Comparison of ENCODE assay signal across 14 cellular contexts in the genomic region with DNA sequence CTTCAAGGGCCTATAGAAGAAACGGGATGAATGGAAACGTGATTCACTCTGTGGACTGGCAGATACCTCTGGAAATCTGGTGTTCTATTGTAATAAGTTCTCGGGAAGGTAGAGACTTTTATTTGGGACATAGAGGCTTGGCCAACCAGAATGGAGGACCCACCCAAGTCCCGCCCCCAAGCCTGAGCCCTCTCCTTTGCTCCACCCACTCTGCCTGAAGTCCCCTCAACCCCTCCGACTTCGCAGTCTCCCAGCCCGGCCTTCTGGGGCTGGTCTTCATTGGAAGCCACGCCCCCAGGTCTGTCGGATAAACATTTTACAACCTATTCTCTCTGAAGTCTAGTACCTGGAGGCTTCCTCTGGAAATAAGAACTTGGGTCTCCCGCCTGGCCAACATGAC. TPM values are rescaled to one million over a fixed set of nuclear protein-coding genes. Genes with fewer than 3 reads are reported as not detected.
DNase-seq lines count a peak whose midpoint lies in the region; ATAC-seq and TF ChIP-seq lines count a peak whose summit lies in the region.
"Had no signal": no experiment of that assay in that cellular context is flagged by ENCODE, and none has a peak within 500 bp of the region (broad histone marks: within the 10 kb centered on the region; RNA-seq: fewer than 3 reads in every experiment).

No MANE protein-coding gene starts in this region.

- H4K5ac ChIP-seq in IMR-90 (ENCODE audit: low read depth, low read length) (no peak overlapping the region), mesendoderm (ENCODE audit: low read length) (no peak overlapping the region)

- H3K36me3 Mint-ChIP-seq in GM23338 (ENCODE audit: low read depth), result peaks cover 6% of the 10 kb centered on the region; the same call in 2 of the 3 replicates
- peaks cover 28% of the 10 kb centered on the region for H3K36me3 Mint-ChIP-seq in endodermal cell (ENCODE audit: low read depth)

- no peak overlapping the region for H3K4ac ChIP-seq in IMR-90 (ENCODE audit: low read depth, low read length)
- H3K4ac ChIP-seq in mesendoderm (ENCODE audit: low read depth, low read length), result no peak overlapping the region

- H4K20me1 ChIP-seq in GM23338 (replicated peaks; ENCODE audit: insufficient read depth), result no peaks in the 10 kb centered on the region; the same call in 1 of the 2 replicates
- H4K20me1 ChIP-seq in IMR-90 (ENCODE audit: insufficient read depth, low read length), result no peaks in the 10 kb centered on the region

- TF ChIP-seq CTCF in GM23338 (conservative IDR thresholded peaks at IDR 0.05; ENCODE audit: low read depth in 2 of 2) (no peak), IMR-90 (conservative IDR thresholded peaks at IDR 0.05; ENCODE audit: low read depth, low read length) (no peak), endodermal cell (conservative IDR thresholded peaks at IDR 0.05) (no peak)

- H3K4me3 ChIP-seq in GM23338 (no peak overlapping the region), IMR-90 (ENCODE audit: insufficient read depth, low read depth, low read length) (no peak overlapping the region), endodermal cell (ENCODE audit: low read length) (no peak overlapping the region), mesendoderm (ENCODE audit: low read length) (no peak overlapping the region)
- H3K4me3 ChIP-seq: A549, GM12878 had no signal

- H3F3A ChIP-seq in GM23338 (replicated peaks; ENCODE audit: low read depth), result 0 out of 2 replicates have a peak, but pooled peaks cover 7% of the 10 kb centered on the region

- H3K4me1 Mint-ChIP-seq in GM23338 (no peaks in the 10 kb centered on the region), endodermal cell (no peaks in the 10 kb centered on the region)

- no peak for TF ChIP-seq RAD21 in IMR-90 (IDR thresholded peaks at IDR 0.05; ENCODE audit: low read length)

- no peaks in the 10 kb centered on the region for H3K27me3 ChIP-seq in GM23338 (ENCODE audit: insufficient read depth)
- no peaks in the 10 kb centered on the region for H3K27me3 ChIP-seq in IMR-90 (ENCODE audit: control insufficient read depth, insufficient read depth, low read length)
- H3K27me3 ChIP-seq in endodermal cell (ENCODE audit: control insufficient read depth, insufficient read depth, low read length, poor library complexity, severe bottlenecking), result no peaks in the 10 kb centered on the region
- H3K27me3 ChIP-seq in mesendoderm (ENCODE audit: insufficient read depth, low read length, poor library complexity), result no peaks in the 10 kb centered on the region

- no peaks in the 10 kb centered on the region for H3K9me1 ChIP-seq in IMR-90 (ENCODE audit: insufficient read depth, low read length)

- no peak overlapping the region for H3K56ac ChIP-seq in IMR-90 (ENCODE audit: extremely low read depth, insufficient read depth, low read length)
- no peak overlapping the region for H3K56ac ChIP-seq in mesendoderm (ENCODE audit: low read length)

- 0 out of 2 replicates have a peak overlapping the region, but pooled peaks have one; percentile 52 for H3K27ac ChIP-seq in GM23338 (ENCODE audit: low read depth)
- H3K27ac ChIP-seq in IMR-90 (ENCODE audit: insufficient read depth, low read length), result no peak overlapping the region
- no peak overlapping the region for H3K27ac ChIP-seq in endodermal cell (ENCODE audit: low read depth, low read length)
- no peak overlapping the region for H3K27ac ChIP-seq in mesendoderm (ENCODE audit: low read depth, low read length)
- H3K27ac ChIP-seq: A549, KMS-11 had no signal

- H2AK5ac ChIP-seq in IMR-90 (ENCODE audit: low read depth, low read length) (no peak overlapping the region), mesendoderm (ENCODE audit: low read length) (no peak overlapping the region)

- H3K4me2 ChIP-seq in GM23338 (no peak overlapping the region), IMR-90 (ENCODE audit: low read depth, low read length) (no peak overlapping the region), mesendoderm (ENCODE audit: low read length) (no peak overlapping the region)
- H3K4me2 ChIP-seq: A549, KMS-11 had no signal

- H3K4me3 Mint-ChIP-seq in GM23338, result no peak overlapping the region
- H3K4me3 Mint-ChIP-seq in endodermal cell, result no peak overlapping the region
- H3K4me3 Mint-ChIP-seq: CD14-positive monocyte; CD8-positive, alpha-beta memory T cell had no signal

- H3K27ac Mint-ChIP-seq in GM23338 (no peak overlapping the region), endodermal cell (no peak overlapping the region)
- H3K27ac Mint-ChIP-seq: CD14-positive monocyte had no signal

- H3K9me3 Mint-ChIP-seq in GM23338 (no peaks in the 10 kb centered on the region), endodermal cell (peaks cover 5% of the 10 kb centered on the region)
- H3K9me3 Mint-ChIP-seq: CD8-positive, alpha-beta memory T cell had no signal

- no peaks in the 10 kb centered on the region for H3K4me1 ChIP-seq in GM23338 (ENCODE audit: insufficient read depth)
- no peaks in the 10 kb centered on the region for H3K4me1 ChIP-seq in IMR-90 (ENCODE audit: control insufficient read depth, insufficient read depth, low read length)
- H3K4me1 ChIP-seq in endodermal cell (ENCODE audit: control insufficient read depth, insufficient read depth, low read length), result no peaks in the 10 kb centered on the region
- H3K4me1 ChIP-seq in mesendoderm (ENCODE audit: control insufficient read depth, low read depth, low read length), result no peaks in the 10 kb centered on the region
- H3K4me1 ChIP-seq: A549 had no signal

- no peak overlapping the region for H2BK5ac ChIP-seq in IMR-90 (ENCODE audit: low read depth, low read length, poor library complexity, severe bottlenecking)
- no peak overlapping the region for H2BK5ac ChIP-seq in mesendoderm (ENCODE audit: low read length)

- intact Hi-C loops in IMR-90 (cut with micrococcal nuclease), result no loop called here

- peak overlapping the region; percentile 37 for H2AK9ac ChIP-seq in IMR-90 (replicated peaks; ENCODE audit: low read depth, low read length, poor library complexity)

- no peaks in the 10 kb centered on the region for H3K9me3 ChIP-seq in IMR-90 (ENCODE audit: control insufficient read depth, insufficient read depth, low read length)
- H3K9me3 ChIP-seq in endodermal cell (ENCODE audit: control insufficient read depth, low read length), result no peaks in the 10 kb centered on the region
- H3K9me3 ChIP-seq: A549 had no signal

- H3K27me3 Mint-ChIP-seq in GM23338 (ENCODE audit: insufficient read depth, low read depth, poor library complexity) (peaks cover 8% of the 10 kb centered on the region), endodermal cell (ENCODE audit: insufficient read depth) (no peaks in the 10 kb centered on the region)
- H3K27me3 Mint-ChIP-seq: CD8-positive, alpha-beta memory T cell had no signal

- no peaks in the 10 kb centered on the region for H3K79me2 ChIP-seq in GM23338 (replicated peaks; ENCODE audit: insufficient read depth)
- no peaks in the 10 kb centered on the region for H3K79me2 ChIP-seq in mesendoderm (ENCODE audit: control insufficient read depth, insufficient read depth, low read length)

- DNase-seq in GM23338 (ENCODE audit: low spot score) (peak; percentile 86), IMR-90 (no peak), endodermal cell (peak; percentile 69), mesendoderm (peak; percentile 45), LoVo (ENCODE audit: low spot score) (no peak), NK-92 (lab: John Stamatoyannopoulos, UW; ENCODE audit: unreplicated experiment) (no peak)
- DNase-seq in stimulated activated naive CD8-positive, alpha-beta T cell treated with anti-CD3 and anti-CD28 coated beads, Interleukin-15, Interleukin-2, amounts not matched to agents 100 U/mL and 50 U/mL, for 24 hours, result no peak
- DNase-seq: CD8-positive, alpha-beta memory T cell; DMS53 had no signal

- CTCF ChIA-PET in IMR-90 (lab: Yijun Ruan, JAX), result no interaction called here

- TF ChIP-seq POLR2A in IMR-90 (IDR thresholded peaks at IDR 0.05; ENCODE audit: low read depth, low read length), result no peak

- dilution Hi-C loops in IMR-90 (cut with HindIII; ENCODE audit: low sequenced_read_pairs, unreplicated experiment), result no loop called here

- H3K23ac ChIP-seq in IMR-90 (ENCODE audit: low read depth, low read length) (no peak overlapping the region), mesendoderm (ENCODE audit: low read length) (no peak overlapping the region)

- POLR2A ChIA-PET in IMR-90 (lab: Charles Lee; ENCODE audit: unreplicated experiment), result no interaction called here

- H3K9me2 ChIP-seq in GM23338 (ENCODE audit: insufficient read depth), result no peaks in the 10 kb centered on the region

- H2BK20ac ChIP-seq in IMR-90 (ENCODE audit: low read depth, low read length), result no peak overlapping the region

- H3K18ac ChIP-seq in IMR-90 (ENCODE audit: low read depth, low read length), result no peak overlapping the region
- H3K18ac ChIP-seq in mesendoderm (ENCODE audit: low read length), result no peak overlapping the region

- no peak overlapping the region for H3K14ac ChIP-seq in IMR-90 (replicated peaks; ENCODE audit: low read depth, low read length)

- no peak overlapping the region for H4K91ac ChIP-seq in IMR-90 (ENCODE audit: insufficient read depth, low read depth, low read length)

- ATAC-seq in GM23338, result peak; percentile 92
- ATAC-seq in IMR-90 (ENCODE audit: low read depth), result no peak
- ATAC-seq in stimulated activated naive CD8-positive, alpha-beta T cell treated with anti-CD3 and anti-CD28 coated beads, Interleukin-15, Interleukin-2, amounts not matched to agents 100 U/mL and 50 U/mL, for 24 hours, result no peak
- ATAC-seq in HG03378 (IDR thresholded peaks at IDR 0.05; ENCODE audit: unreplicated experiment), result no peak
- ATAC-seq: A549, GM12878 had no signal

- BruUV-seq in IMR-90 (replicated peaks; lab: Mats Ljungman, UMichigan), result no TSS peak

- in situ Hi-C loops in IMR-90 (cut with MboI; ENCODE audit: low sequenced_read_pairs), result no loop called here

- H4K8ac ChIP-seq in IMR-90 (ENCODE audit: low read depth in 2 of 2, low read length in 2 of 2), result no peak overlapping the region
- H4K8ac ChIP-seq in mesendoderm (ENCODE audit: low read depth, low read length), result no peak overlapping the region

- H3K79me1 ChIP-seq in IMR-90 (ENCODE audit: low read depth in 1 of 2, low read length in 2 of 2) (no peaks in the 10 kb centered on the region), mesendoderm (ENCODE audit: low read length) (no peaks in the 10 kb centered on the region)

- no peak overlapping the region for H3K9ac ChIP-seq in IMR-90 (ENCODE audit: low read depth, low read length)
- no peak overlapping the region for H3K9ac ChIP-seq in endodermal cell (ENCODE audit: extremely low read depth, low read length, poor library complexity, severe bottlenecking)
- no peak overlapping the region for H3K9ac ChIP-seq in mesendoderm (ENCODE audit: low read length)
- H3K9ac ChIP-seq: KMS-11 had no signal

- H2BK120ac ChIP-seq in IMR-90 (ENCODE audit: low read depth, low read length) (no peak overlapping the region), mesendoderm (ENCODE audit: low read depth, low read length) (no peak overlapping the region)

- H3K36me3 ChIP-seq in GM23338 (ENCODE audit: insufficient read depth) (no peaks in the 10 kb centered on the region), IMR-90 (ENCODE audit: control insufficient read depth, insufficient read depth, low read length) (peaks cover 16% of the 10 kb centered on the region), endodermal cell (ENCODE audit: control insufficient read depth, insufficient read depth, low read length) (peaks cover 12% of the 10 kb centered on the region), mesendoderm (ENCODE audit: control insufficient read depth, insufficient read depth, low read length) (peaks cover 3% of the 10 kb centered on the region)

- 88% methylated on average over 9 of the region's 10 CpGs; no CpG with 5 or more reads in 1 of the 2 experiments for WGBS in IMR-90 (ENCODE audit: extremely low coverage in 2 of 2, insufficient read length in 1 of 2), 2 experiments
- WGBS in endodermal cell (ENCODE audit: insufficient coverage in 1 of 2, insufficient read length in 1 of 2), 2 experiments, result 92 to 93% methylated on average over 6 to 10 of the region's 10 CpGs
- no CpG with 5 or more reads among the region's 10 CpGs for WGBS in mesendoderm (ENCODE audit: extremely low coverage, insufficient coverage, low lambda C conversion rate)

- no peak overlapping the region for H2BK15ac ChIP-seq in IMR-90 (ENCODE audit: low read depth, low read length)
- no peak overlapping the region for H2BK15ac ChIP-seq in mesendoderm (replicated peaks; ENCODE audit: low read depth)

- H2AFZ ChIP-seq in GM23338 (no peak overlapping the region), IMR-90 (replicated peaks; ENCODE audit: low read length, poor library complexity) (no peak overlapping the region)

RNA-seq across cellular contexts. Expression of a gene that starts 16.9 kb away (rescaled TPM):
- 25.4 and 32.8 TPM in 2 replicates for total RNA-seq in GM23338 (2014; rRNA removed; shearing (Covaris generic))
- polyA plus RNA-seq in GM23338 (2016; fragmentation: Nextera tagmentation; extraction: Ambion mirVana), result 23.5 and 24.1 TPM in 2 replicates
- 8.1 and 8.9 TPM in 2 replicates for total RNA-seq in IMR-90 (2012; rRNA removed)
- polyA plus RNA-seq in IMR-90 (2012; rRNA removed), result 42.6 and 47.6 TPM in 2 replicates
- polyA plus RNA-seq in IMR-90 (2012; cell fraction: cytosol; rRNA removed), result 34.3 and 50.6 TPM in 2 replicates
- 70.0 and 176 TPM in 2 replicates for polyA plus RNA-seq in IMR-90 (2012; cell fraction: nucleus; rRNA removed; ENCODE audit: low replicate concordance)
- total RNA-seq in endodermal cell, result 10 to 100 TPM; 28.3 to 28.8 TPM
- 27.8 TPM for polyA plus RNA-seq in endodermal cell (2013, experiment 1 of 2)
- polyA plus RNA-seq in endodermal cell (2013, experiment 2 of 2), result 26.3 TPM
- 22.9 TPM for polyA plus RNA-seq in mesendoderm (2013, experiment 1 of 2)
- polyA plus RNA-seq in mesendoderm (2013, experiment 2 of 2), result 23.8 TPM

RNA-seq across cellular contexts. Expression of a gene that starts 25.7 kb away (rescaled TPM):
- total RNA-seq in GM23338 (2014; rRNA removed; shearing (Covaris generic)), result 304 and 484 TPM in 2 replicates
- polyA plus RNA-seq in GM23338 (2016; fragmentation: Nextera tagmentation; extraction: Ambion mirVana) (1,371 and 1,518 TPM in 2 replicates), IMR-90 (2012; rRNA removed) (1,091 and 1,179 TPM in 2 replicates)
- total RNA-seq in IMR-90 (2012; rRNA removed) (371 and 434 TPM in 2 replicates), endodermal cell (100 to 1,000 TPM; 415 to 506 TPM)
- polyA plus RNA-seq in IMR-90 (2012; cell fraction: cytosol; rRNA removed), result 1,099 and 1,903 TPM in 2 replicates
- 247 and 613 TPM in 2 replicates for polyA plus RNA-seq in IMR-90 (2012; cell fraction: nucleus; rRNA removed; ENCODE audit: low replicate concordance)
- 627 TPM for polyA plus RNA-seq in endodermal cell (2013, experiment 1 of 2)
- 623 TPM for polyA plus RNA-seq in endodermal cell (2013, experiment 2 of 2)
- 348 TPM for polyA plus RNA-seq in mesendoderm (2013, experiment 1 of 2)
- 352 TPM for polyA plus RNA-seq in mesendoderm (2013, experiment 2 of 2)

RNA-seq across cellular contexts. Expression of a gene that starts 33.1 kb away (rescaled TPM):
- 102 and 127 TPM in 2 replicates for total RNA-seq in GM23338 (2014; rRNA removed; shearing (Covaris generic))
- polyA plus RNA-seq in GM23338 (2016; fragmentation: Nextera tagmentation; extraction: Ambion mirVana) (112 and 127 TPM in 2 replicates), IMR-90 (2012; rRNA removed) (105 and 126 TPM in 2 replicates)
- total RNA-seq in IMR-90 (2012; rRNA removed) (76.0 and 77.2 TPM in 2 replicates), endodermal cell (100 to 1,000 TPM in 1 of 2 donors, 10 to 100 TPM in 1; 92.4 to 101 TPM)
- polyA plus RNA-seq in IMR-90 (2012; cell fraction: cytosol; rRNA removed), result 71.7 and 184 TPM in 2 replicates
- 67.3 and 125 TPM in 2 replicates for polyA plus RNA-seq in IMR-90 (2012; cell fraction: nucleus; rRNA removed; ENCODE audit: low replicate concordance)
- 84.6 TPM for polyA plus RNA-seq in endodermal cell (2013, experiment 1 of 2)
- polyA plus RNA-seq in endodermal cell (2013, experiment 2 of 2), result 87.0 TPM
- 58.6 TPM for polyA plus RNA-seq in mesendoderm (2013, experiment 1 of 2)
- 60.9 TPM for polyA plus RNA-seq in mesendoderm (2013, experiment 2 of 2)

RNA-seq across cellular contexts. Expression of a gene that starts 33.4 kb away (rescaled TPM):
- 4.2 and 14.8 TPM in 2 replicates for total RNA-seq in GM23338 (2014; rRNA removed; shearing (Covaris generic))
- polyA plus RNA-seq in GM23338 (2016; fragmentation: Nextera tagmentation; extraction: Ambion mirVana), result 6.0 and 7.6 TPM in 2 replicates
- total RNA-seq in IMR-90 (2012; rRNA removed), result 5.3 and 6.5 TPM in 2 replicates
- polyA plus RNA-seq in IMR-90 (2012; rRNA removed), result 4.6 and 5.7 TPM in 2 replicates
- polyA plus RNA-seq in IMR-90 (2012; cell fraction: cytosol; rRNA removed), result 1.8 and 3.1 TPM in 2 replicates
- 2.5 and 17.6 TPM in 2 replicates for polyA plus RNA-seq in IMR-90 (2012; cell fraction: nucleus; rRNA removed; ENCODE audit: low replicate concordance)
- total RNA-seq in endodermal cell, result 10 to 100 TPM; 12.3 to 23.6 TPM
- polyA plus RNA-seq in endodermal cell (2013, experiment 1 of 2), result 11.4 TPM
- 13.0 TPM for polyA plus RNA-seq in endodermal cell (2013, experiment 2 of 2)
- polyA plus RNA-seq in mesendoderm (2013, experiment 1 of 2), result 5.3 TPM
- polyA plus RNA-seq in mesendoderm (2013, experiment 2 of 2), result 4.5 TPM

Comparison
In these comparisons a context has a peak if more than half of its experiments do, and no peak if none do; other contexts are left out.
1. DNase-seq: peak in GM23338 (single experiment), endodermal cell (single experiment) and mesendoderm (single experiment); none in IMR-90 (single experiment), stimulated activated naive CD8-positive, alpha-beta T cell treated with anti-CD3 and anti-CD28 coated beads, Interleukin-15, Interleukin-2, amounts not matched to agents 100 U/mL and 50 U/mL, for 24 hours (single experiment), LoVo (single experiment) and NK-92 (single experiment).